9 cellular contexts compared by ENCODE assay signal in genomic region chr17:42131971-42132370, GRCh38. TPM values are rescaled to one million over a fixed set of nuclear protein-coding genes. Genes with fewer than 3 reads are reported as not detected.
DNase-seq lines count a peak whose midpoint lies in the region; ATAC-seq and TF ChIP-seq lines count a peak whose summit lies in the region.
"Had no signal": no experiment of that assay in that cellular context is flagged by ENCODE, and none has a peak within 500 bp of the region (broad histone marks: within the 10 kb centered on the region; RNA-seq: fewer than 3 reads in every experiment).

No MANE protein-coding gene starts in this region.

- H3K9me3 ChIP-seq in right lobe of liver, result no peaks in the 10 kb centered on the region
- H3K9me3 ChIP-seq in thyroid gland, result no peaks in the 10 kb centered on the region

- intact Hi-C loops in right lobe of liver (cut with DNase I), result no loop called here
- intact Hi-C loops in thyroid gland (cut with DNase I), result no loop called here

- H3K4me3 ChIP-seq in right lobe of liver (no peak overlapping the region), thyroid gland (replicated peaks in 1 of 3) (no peak overlapping the region)

- no peak overlapping the region for H3K4me3 Mint-ChIP-seq in activated naive CD8-positive, alpha-beta T cell treated with anti-CD3 and anti-CD28 coated beads, Interleukin-2, amount 50 U/mL, for 24 hours
- no peak overlapping the region for H3K4me3 Mint-ChIP-seq in activated naive CD8-positive, alpha-beta T cell treated with anti-CD3 and anti-CD28 coated beads for 36 hours
- H3K4me3 Mint-ChIP-seq: nephron progenitor cell had no signal

- DNase-seq in activated naive CD8-positive, alpha-beta T cell treated with anti-CD3 and anti-CD28 coated beads, Interleukin-2, amount 50 U/mL, for 24 hours, result no peak
- DNase-seq in activated naive CD8-positive, alpha-beta T cell treated with anti-CD3 and anti-CD28 coated beads for 36 hours, result no peak
- no peak for DNase-seq in activated naive CD4-positive, alpha-beta T cell treated with anti-CD3 and anti-CD28 coated beads, Interleukin-2, amount 50 U/mL, for 72 hours (ENCODE audit: low spot score in 2 of 2)
- no peak for DNase-seq in right lobe of liver
- DNase-seq in thyroid gland, result no peak
- DNase-seq in NCI-H1092 treated with DMSO at 0.1 percent for 48 hours (lab: John Stamatoyannopoulos, UW), result no peak
- no peak for DNase-seq in omental fat pad (ENCODE audit: low spot score)
- DNase-seq: nephron progenitor cell had no signal

- peak overlapping the region; percentile 32 for H3K27ac Mint-ChIP-seq in activated naive CD8-positive, alpha-beta T cell treated with anti-CD3 and anti-CD28 coated beads, Interleukin-2, amount 50 U/mL, for 24 hours
- H3K27ac Mint-ChIP-seq in activated naive CD8-positive, alpha-beta T cell treated with anti-CD3 and anti-CD28 coated beads for 36 hours, result no peak overlapping the region
- H3K27ac Mint-ChIP-seq in activated naive CD4-positive, alpha-beta T cell treated with anti-CD3 and anti-CD28 coated beads, Interleukin-2, amount 50 U/mL, for 72 hours, result peak overlapping the region; percentile 53 to 85

- H3K4me1 ChIP-seq in right lobe of liver (peaks cover 0 to 57% (median 18%) of the 10 kb centered on the region in 4 donors), thyroid gland (peaks cover 49 to 82% of the 10 kb centered on the region in 2 donors)

- H3K27ac ChIP-seq in right lobe of liver (peak overlapping the region; percentile 36 to 93 (median 49)), thyroid gland (peak overlapping the region; percentile 55 to 89 (median 86))

- TF ChIP-seq POLR2A in right lobe of liver (IDR thresholded peaks at IDR 0.05), result no peak
- TF ChIP-seq POLR2A in thyroid gland (IDR thresholded peaks at IDR 0.05), result no peak

- peaks cover 37% of the 10 kb centered on the region for H3K36me3 Mint-ChIP-seq in activated naive CD8-positive, alpha-beta T cell treated with anti-CD3 and anti-CD28 coated beads, Interleukin-2, amount 50 U/mL, for 24 hours (ENCODE audit: low read depth)
- H3K36me3 Mint-ChIP-seq in activated naive CD8-positive, alpha-beta T cell treated with anti-CD3 and anti-CD28 coated beads for 36 hours, result peaks cover 22% of the 10 kb centered on the region
- peaks cover 6 to 8% of the 10 kb centered on the region in 2 donors for H3K36me3 Mint-ChIP-seq in activated naive CD4-positive, alpha-beta T cell treated with anti-CD3 and anti-CD28 coated beads, Interleukin-2, amount 50 U/mL, for 72 hours

- H3K4me1 Mint-ChIP-seq in activated naive CD8-positive, alpha-beta T cell treated with anti-CD3 and anti-CD28 coated beads, Interleukin-2, amount 50 U/mL, for 24 hours, result peaks cover 66% of the 10 kb centered on the region
- H3K4me1 Mint-ChIP-seq in activated naive CD8-positive, alpha-beta T cell treated with anti-CD3 and anti-CD28 coated beads for 36 hours, result peaks cover 55% of the 10 kb centered on the region

- 34% methylated on average over 3 of the region's 3 CpGs for WGBS in right lobe of liver (ENCODE audit: insufficient coverage, low coverage, low lambda C conversion rate, missing lambda C conversion rate)
- WGBS in thyroid gland, 2 donors, result 53 to 57% methylated on average over 3 of the region's 3 CpGs

- H3K9me3 Mint-ChIP-seq in activated naive CD8-positive, alpha-beta T cell treated with anti-CD3 and anti-CD28 coated beads, Interleukin-2, amount 50 U/mL, for 24 hours, result no peaks in the 10 kb centered on the region
- H3K9me3 Mint-ChIP-seq in activated naive CD8-positive, alpha-beta T cell treated with anti-CD3 and anti-CD28 coated beads for 36 hours, result no peaks in the 10 kb centered on the region
- no peaks in the 10 kb centered on the region for H3K9me3 Mint-ChIP-seq in activated naive CD4-positive, alpha-beta T cell treated with anti-CD3 and anti-CD28 coated beads, Interleukin-2, amount 50 U/mL, for 72 hours
- H3K9me3 Mint-ChIP-seq: nephron progenitor cell had no signal

- no peaks in the 10 kb centered on the region for H3K27me3 Mint-ChIP-seq in activated naive CD8-positive, alpha-beta T cell treated with anti-CD3 and anti-CD28 coated beads, Interleukin-2, amount 50 U/mL, for 24 hours
- no peaks in the 10 kb centered on the region for H3K27me3 Mint-ChIP-seq in activated naive CD8-positive, alpha-beta T cell treated with anti-CD3 and anti-CD28 coated beads for 36 hours

- H3K36me3 ChIP-seq in right lobe of liver (peaks cover 0 to 31% (median 14%) of the 10 kb centered on the region in 4 donors), thyroid gland (peaks cover 31 to 33% of the 10 kb centered on the region in 2 donors)

- no peak for TF ChIP-seq CTCF in right lobe of liver (IDR thresholded peaks at IDR 0.05)
- no peak for TF ChIP-seq CTCF in thyroid gland (IDR thresholded peaks at IDR 0.05)
- TF ChIP-seq CTCF in omental fat pad (IDR thresholded peaks at IDR 0.05), result no peak

- ATAC-seq in activated naive CD8-positive, alpha-beta T cell treated with anti-CD3 and anti-CD28 coated beads, Interleukin-2, amount 50 U/mL, for 24 hours, result no peak
- no peak for ATAC-seq in activated naive CD4-positive, alpha-beta T cell treated with anti-CD3 and anti-CD28 coated beads, Interleukin-2, amount 50 U/mL, for 72 hours
- ATAC-seq in right lobe of liver, result peak in 1 of 4 donors; percentile 2
- no peak for ATAC-seq in omental fat pad (ENCODE audit: low FRiP score)
- ATAC-seq in GM18873 (IDR thresholded peaks at IDR 0.05; ENCODE audit: low FRiP score, unreplicated experiment), result no peak

- H3K27me3 ChIP-seq in right lobe of liver (no peaks in the 10 kb centered on the region), thyroid gland (no peaks in the 10 kb centered on the region)

RNA-seq across cellular contexts. Expression of gene HSPB9, which starts 9.4 kb away (rescaled TPM):
- under 1 TPM; 0.18 to 0.33 TPM for total RNA-seq in activated naive CD8-positive, alpha-beta T cell treated with anti-CD3 and anti-CD28 coated beads for 36 hours
- total RNA-seq in activated naive CD4-positive, alpha-beta T cell treated with anti-CD3 and anti-CD28 coated beads, Interleukin-2, amount 50 U/mL, for 72 hours, result under 1 TPM in 1 of 2 donors, not detected in 1; 0.23 TPM
- total RNA-seq in right lobe of liver, result 1 to 10 TPM in 2 of 6 experiments, under 1 TPM in 4; 0.38 to 1.6 (median 0.85) TPM
- total RNA-seq in thyroid gland, result under 1 TPM in 1 of 4 donors, not detected in 3; 0.33 TPM
- under 1 TPM in 1 of 4 donors, not detected in 3; 0.25 TPM for total RNA-seq in omental fat pad

RNA-seq across cellular contexts. Expression of gene KAT2A, which starts 10.8 kb away (rescaled TPM):
- 10 to 100 TPM; 49.1 to 51.6 TPM for total RNA-seq in activated naive CD8-positive, alpha-beta T cell treated with anti-CD3 and anti-CD28 coated beads for 36 hours
- 10 to 100 TPM; 47.4 to 69.6 TPM for total RNA-seq in activated naive CD4-positive, alpha-beta T cell treated with anti-CD3 and anti-CD28 coated beads, Interleukin-2, amount 50 U/mL, for 72 hours
- total RNA-seq in right lobe of liver (10 to 100 TPM; 14.3 to 36.4 (median 21.3) TPM), thyroid gland (10 to 100 TPM; 14.2 to 37.9 (median 23.3) TPM), omental fat pad (10 to 100 TPM; 30.2 to 68.7 (median 33.9) TPM)

RNA-seq across cellular contexts. Expression of gene DHX58, which starts 19.5 kb away (rescaled TPM):
- total RNA-seq in activated naive CD8-positive, alpha-beta T cell treated with anti-CD3 and anti-CD28 coated beads for 36 hours, result 10 to 100 TPM; 23.5 to 24.9 TPM
- 10 to 100 TPM; 39.6 to 40.2 TPM for total RNA-seq in activated naive CD4-positive, alpha-beta T cell treated with anti-CD3 and anti-CD28 coated beads, Interleukin-2, amount 50 U/mL, for 72 hours
- total RNA-seq in right lobe of liver, result 10 to 100 TPM in 4 of 6 experiments, 1 to 10 TPM in 2; 9.0 to 27.9 (median 19.6) TPM
- total RNA-seq in thyroid gland, result 10 to 100 TPM in 2 of 4 donors, 1 to 10 TPM in 2; 6.4 to 12.9 (median 9.7) TPM
- total RNA-seq in omental fat pad, result 10 to 100 TPM in 2 of 4 donors, 1 to 10 TPM in 2; 7.8 to 21.8 (median 10.2) TPM

RNA-seq across cellular contexts. Expression of gene RAB5C, which starts 22.8 kb away (rescaled TPM):
- total RNA-seq in activated naive CD8-positive, alpha-beta T cell treated with anti-CD3 and anti-CD28 coated beads for 36 hours, result 10 to 100 TPM; 44.4 to 48.9 TPM
- total RNA-seq in activated naive CD4-positive, alpha-beta T cell treated with anti-CD3 and anti-CD28 coated beads, Interleukin-2, amount 50 U/mL, for 72 hours, result 10 to 100 TPM; 44.5 to 45.7 TPM
- total RNA-seq in right lobe of liver (100 to 1,000 TPM in 1 of 6 experiments, 10 to 100 TPM in 5; 54.0 to 108 (median 65.3) TPM), thyroid gland (100 to 1,000 TPM; 116 to 208 (median 147) TPM), omental fat pad (100 to 1,000 TPM; 122 to 178 (median 158) TPM)

RNA-seq across cellular contexts. Expression of gene ZNF385C, which starts 33.7 kb away (rescaled TPM):
- 1 to 10 TPM in 1 of 2 experiments, under 1 TPM in 1; 0.92 to 1.2 TPM for total RNA-seq in activated naive CD8-positive, alpha-beta T cell treated with anti-CD3 and anti-CD28 coated beads for 36 hours
- under 1 TPM in 1 of 2 donors, not detected in 1; 0.82 TPM for total RNA-seq in activated naive CD4-positive, alpha-beta T cell treated with anti-CD3 and anti-CD28 coated beads, Interleukin-2, amount 50 U/mL, for 72 hours
- total RNA-seq in right lobe of liver, result 1 to 10 TPM in 1 of 6 experiments, under 1 TPM in 2, not detected in 3; 0.11 to 1.2 (median 0.11) TPM
- total RNA-seq in thyroid gland, result under 1 TPM in 2 of 4 donors, not detected in 2; 0.22 to 0.54 TPM
- not detected for total RNA-seq in omental fat pad
